ENCODE assay signal across 15 cellular contexts in the genomic region with DNA sequence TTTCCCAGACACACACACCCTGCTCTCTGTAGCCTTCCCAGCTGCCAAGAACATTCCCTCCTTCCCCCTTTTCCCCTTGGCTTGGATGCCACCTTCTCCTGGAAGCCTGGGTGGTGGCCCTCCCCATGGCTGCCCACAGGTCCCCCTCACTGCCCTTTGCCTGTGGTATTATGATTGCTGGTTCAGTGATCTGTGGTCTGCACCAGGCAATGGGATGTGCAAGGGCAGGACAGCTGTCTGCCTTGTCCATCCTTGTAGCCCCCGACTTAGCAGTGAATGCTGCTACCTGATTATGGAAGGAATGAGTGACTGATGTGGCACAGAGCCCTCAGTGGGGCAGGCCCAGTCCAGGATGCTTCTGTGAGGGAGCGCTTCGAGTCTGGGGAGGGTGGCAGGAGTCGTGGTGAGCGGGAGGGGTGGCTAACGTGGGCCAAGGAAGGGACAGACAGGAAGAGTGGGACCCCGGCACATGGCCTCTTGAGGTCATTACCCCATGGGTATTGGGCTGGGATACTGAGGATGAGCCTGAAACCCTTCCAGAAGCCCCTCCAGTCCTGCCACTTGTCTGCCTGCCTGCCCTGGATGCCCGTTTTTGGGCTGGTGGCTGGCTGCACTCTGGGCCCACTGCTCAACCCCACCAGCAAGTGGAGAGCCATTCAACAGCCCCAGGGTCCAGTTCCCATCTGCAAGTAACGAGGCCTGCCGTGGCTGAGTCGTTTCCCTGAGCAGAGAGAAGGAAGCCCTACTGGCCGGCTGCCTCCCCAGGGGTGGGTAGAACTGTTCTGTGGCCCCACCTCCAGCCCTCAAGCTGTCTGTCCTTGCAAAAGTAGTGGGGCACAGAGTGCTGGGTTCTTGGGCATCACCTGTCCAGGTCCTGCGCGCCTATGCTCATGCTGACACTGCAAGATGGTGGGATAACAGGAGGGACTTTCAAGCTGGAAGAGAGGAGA. TPM values are rescaled to one million over a fixed set of nuclear protein-coding genes. Genes with fewer than 3 reads are reported as not detected.
DNase-seq lines count a peak whose midpoint lies in the region; ATAC-seq, FAIRE-seq and TF ChIP-seq lines count a peak whose summit lies in the region.
"Had no signal": no experiment of that assay in that cellular context is flagged by ENCODE, and none has a peak within 500 bp of the region (broad histone marks: within the 10 kb centered on the region; RNA-seq: fewer than 3 reads in every experiment).

No MANE protein-coding gene starts in this region.

- no peak for ATAC-seq in activated naive CD4-positive, alpha-beta T cell treated with anti-CD3 and anti-CD28 coated beads, Interleukin-2, amount 50 U/mL, for 72 hours
- ATAC-seq in GM12878 = no peak
- ATAC-seq: GM23338 had no signal

- no peak for TF ChIP-seq EP300 in GM12878 (IDR thresholded peaks at IDR 0.05; ENCODE audit: borderline replicate concordance in 1 of 2, control insufficient read depth in 1 of 2, low read depth in 2 of 2, low read length in 2 of 2)
- TF ChIP-seq EP300 in tibial nerve (IDR thresholded peaks at IDR 0.05) = no peak

- H3K9me3 ChIP-seq in GM12878 (replicated peaks; ENCODE audit: control insufficient read depth, insufficient read depth, low read length) = no peaks in the 10 kb centered on the region
- H3K9me3 ChIP-seq in tibial nerve = no peaks in the 10 kb centered on the region
- H3K9me3 ChIP-seq: colonic mucosa, thyroid gland had no signal

- no peaks in the 10 kb centered on the region for H3K9me3 Mint-ChIP-seq in activated naive CD4-positive, alpha-beta T cell treated with anti-CD3 and anti-CD28 coated beads, Interleukin-2, amount 50 U/mL, for 72 hours
- H3K9me3 Mint-ChIP-seq in activated naive CD4-positive, alpha-beta T cell treated with anti-CD3 and anti-CD28 coated beads, Interleukin-2, amount 10 ng/mL, durations not matched to agents 7 days and 5 days = no peaks in the 10 kb centered on the region
- no peaks in the 10 kb centered on the region for H3K9me3 Mint-ChIP-seq in neural crest cell
- H3K9me3 Mint-ChIP-seq: GM23338 had no signal

- TF ChIP-seq POLR2A in GM12878 (IDR thresholded peaks at IDR 0.05; ENCODE audit: low read depth, low read length) = no peak
- no peak for TF ChIP-seq POLR2A in tibial nerve (IDR thresholded peaks at IDR 0.05)

- H3K36me3 Mint-ChIP-seq in activated naive CD4-positive, alpha-beta T cell treated with anti-CD3 and anti-CD28 coated beads, Interleukin-2, amount 50 U/mL, for 72 hours = no peaks in the 10 kb centered on the region
- H3K36me3 Mint-ChIP-seq in activated naive CD4-positive, alpha-beta T cell treated with anti-CD3 and anti-CD28 coated beads, Interleukin-2, amount 10 ng/mL, durations not matched to agents 7 days and 5 days = no peaks in the 10 kb centered on the region
- H3K36me3 Mint-ChIP-seq in neural crest cell (ENCODE audit: low read depth) = no peaks in the 10 kb centered on the region

- POLR2A ChIA-PET in GM12878 (lab: Charles Lee) = no interaction called here

- H3K4me1 ChIP-seq in GM12878 (ENCODE audit: control insufficient read depth, insufficient read depth, low read length) = peaks cover 22% of the 10 kb centered on the region
- peaks cover 0 to 100% (median 91%) of the 10 kb centered on the region in 4 donors for H3K4me1 ChIP-seq in tibial nerve

- 68% methylated on average over 14 of the region's 14 CpGs for WGBS in GM12878 (ENCODE audit: insufficient coverage, insufficient replicate concordance, low lambda C conversion rate, missing lambda C conversion rate)
- 59 to 60% methylated on average over 12 to 14 of the region's 14 CpGs for WGBS in tibial nerve, 2 donors

- BruUV-seq in GM12878 (replicated peaks; lab: Mats Ljungman, UMichigan) = no TSS peak

- H3K79me2 ChIP-seq in GM12878 (ENCODE audit: control insufficient read depth, insufficient read depth, low read length) = no peaks in the 10 kb centered on the region

- H4K20me1 ChIP-seq in GM12878 (ENCODE audit: control insufficient read depth, insufficient read depth) = no peaks in the 10 kb centered on the region

- peaks cover 3% of the 10 kb centered on the region for H3K4me1 Mint-ChIP-seq in activated naive CD4-positive, alpha-beta T cell treated with anti-CD3 and anti-CD28 coated beads, Interleukin-2, amount 10 ng/mL, durations not matched to agents 7 days and 5 days
- H3K4me1 Mint-ChIP-seq in neural crest cell = peaks cover 78% of the 10 kb centered on the region

- no peaks in the 10 kb centered on the region; a peak in 1 of 4 replicates for H3K27me3 ChIP-seq in GM12878 (replicated peaks in 1 of 2; ENCODE audit: control insufficient read depth in 2 of 2, insufficient read depth in 2 of 2, low read length in 1 of 2)
- H3K27me3 ChIP-seq in tibial nerve = no peaks in the 10 kb centered on the region
- H3K27me3 ChIP-seq: colonic mucosa, thyroid gland had no signal

- H3K27me3 Mint-ChIP-seq in activated naive CD4-positive, alpha-beta T cell treated with anti-CD3 and anti-CD28 coated beads, Interleukin-2, amount 10 ng/mL, durations not matched to agents 7 days and 5 days = peaks cover 5% of the 10 kb centered on the region
- no peaks in the 10 kb centered on the region for H3K27me3 Mint-ChIP-seq in neural crest cell (ENCODE audit: low read depth)

- peak overlapping the region; percentile 62 to 70 for H3K27ac Mint-ChIP-seq in activated naive CD4-positive, alpha-beta T cell treated with anti-CD3 and anti-CD28 coated beads, Interleukin-2, amount 50 U/mL, for 72 hours
- H3K27ac Mint-ChIP-seq in activated naive CD4-positive, alpha-beta T cell treated with anti-CD3 and anti-CD28 coated beads, Interleukin-2, amount 10 ng/mL, durations not matched to agents 7 days and 5 days = no peak overlapping the region
- H3K27ac Mint-ChIP-seq in neural crest cell (ENCODE audit: unreplicated experiment) = peak overlapping the region; percentile 43
- H3K27ac Mint-ChIP-seq: GM23338 had no signal

- FAIRE-seq in GM12878 (lab: Jason Lieb, UNC) = peak; percentile 41

- SMC1A ChIA-PET in GM12878 (lab: Charles Lee; ENCODE audit: uncharacterized antibody, unreplicated experiment) = interaction anchor here (0.8 to 1.5 kb wide), 5 partner anchors 10 to 62 kb away, joined by 3 to 4 read pairs (median 3); no protein-coding TSS in a partner anchor

- intact Hi-C loops in GM12878 (cut with micrococcal nuclease; ENCODE audit: unreplicated experiment) = no loop called here

- DNase-seq in activated naive CD4-positive, alpha-beta T cell treated with anti-CD3 and anti-CD28 coated beads, Interleukin-2, amount 50 U/mL, for 72 hours (ENCODE audit: low spot score in 2 of 2) = no peak
- no peak for DNase-seq in activated naive CD4-positive, alpha-beta T cell treated with anti-CD3 and anti-CD28 coated beads, Interleukin-2, amount 10 ng/mL, durations not matched to agents 7 days and 5 days
- DNase-seq in GM12878 (ENCODE audit: low read depth, low spot score) = no peak
- no peak for DNase-seq in neural crest cell (ENCODE audit: low read depth, low spot score)
- DNase-seq in tibial nerve (ENCODE audit: low spot score in 2 of 2) = no peak
- no peak for DNase-seq in NCI-H2107 (lab: John Stamatoyannopoulos, UW)
- no peak for DNase-seq in SKM-1 (lab: John Stamatoyannopoulos, UW; ENCODE audit: unreplicated experiment)
- no peak for DNase-seq in GM19240 (ENCODE audit: insufficient read length, low spot score)
- DNase-seq: activated CD4-positive, alpha-beta T cell treated with anti-CD3 and anti-CD28 coated beads, Interleukin-2, amount 50 U/mL, for 48 hours; activated gamma-delta T cell treated with Interleukin-2 at 50 U/mL for 16 hours; colonic mucosa; MV-4-11; thyroid gland had no signal

- H3K4me3 ChIP-seq in GM12878 (no peak overlapping the region), tibial nerve (no peak overlapping the region)
- H3K4me3 ChIP-seq: colonic mucosa, GM23338, PC-9, thyroid gland had no signal

- no peak overlapping the region for H3K4me2 ChIP-seq in GM12878 (ENCODE audit: control insufficient read depth, insufficient read depth)
- H3K4me2 ChIP-seq: GM23338 had no signal

- RAD21 ChIA-PET in GM12878 (lab: Charles Lee; ENCODE audit: unreplicated experiment) = interaction anchor here (1.6 kb wide), 1 partner anchor 23 kb away, joined by 4 read pairs; no protein-coding TSS in a partner anchor

- no peak for TF ChIP-seq RAD21 in GM12878 (IDR thresholded peaks at IDR 0.05; ENCODE audit: insufficient read depth, low read depth, low read length)

- H3K36me3 ChIP-seq in GM12878 (ENCODE audit: control insufficient read depth in 2 of 2, insufficient read depth in 2 of 2, low read length in 1 of 2) (no peaks in the 10 kb centered on the region), tibial nerve (no peaks in the 10 kb centered on the region)
- H3K36me3 ChIP-seq: colonic mucosa, thyroid gland had no signal

- no peak overlapping the region for H3K4me3 Mint-ChIP-seq in activated naive CD4-positive, alpha-beta T cell treated with anti-CD3 and anti-CD28 coated beads, Interleukin-2, amount 10 ng/mL, durations not matched to agents 7 days and 5 days
- H3K4me3 Mint-ChIP-seq in neural crest cell = no peak overlapping the region
- H3K4me3 Mint-ChIP-seq: GM23338 had no signal

- H3K27ac ChIP-seq in GM12878 (ENCODE audit: control insufficient read depth, insufficient read depth) = no peak overlapping the region
- H3K27ac ChIP-seq in tibial nerve = peak overlapping the region; percentile 48 to 99 (median 82)
- H3K27ac ChIP-seq: colonic mucosa, PC-9, thyroid gland had no signal

- TF ChIP-seq CTCF in GM12878 (IDR thresholded peaks at IDR 0.05 in 2 of 3, conservative IDR thresholded peaks at IDR 0.05 in 1 of 3; ENCODE audit: control insufficient read depth in 2 of 3, extremely low read depth in 1 of 3, insufficient read depth in 1 of 3, low read depth in 3 of 3, low read length in 3 of 3) (no peak), neural crest cell (conservative IDR thresholded peaks at IDR 0.05) (no peak), tibial nerve (IDR thresholded peaks at IDR 0.05) (no peak)

- CTCF ChIA-PET in activated naive CD4-positive, alpha-beta T cell treated with anti-CD3 and anti-CD28 coated beads, Interleukin-2, amount 10 ng/mL, durations not matched to agents 7 days and 5 days (lab: Charles Lee) = interaction anchor here (1.5 to 3.2 kb wide), 2 partner anchors 10 to 76 kb away, joined by 5 to 15 read pairs; no protein-coding TSS in a partner anchor
- CTCF ChIA-PET in GM12878 (lab: Yijun Ruan, JAX) = interaction anchor here (0.5 to 2.7 kb wide), 6 partner anchors 10 to 77 kb away, joined by 3 to 11 read pairs (median 6); no protein-coding TSS in a partner anchor

- no peak overlapping the region for H2AFZ ChIP-seq in GM12878 (ENCODE audit: control insufficient read depth, low read depth, low read length)
- H2AFZ ChIP-seq: GM23338, PC-9 had no signal

- H3K9ac ChIP-seq in GM12878 (ENCODE audit: control insufficient read depth, insufficient read depth, low read length) = no peak overlapping the region

- in situ Hi-C loops in GM12878 (cut with MboI) = no loop called here

RNA-seq across cellular contexts. Expression of a gene that starts 8.8 kb away (rescaled TPM):
- total RNA-seq in activated naive CD4-positive, alpha-beta T cell treated with anti-CD3 and anti-CD28 coated beads, Interleukin-2, amount 50 U/mL, for 72 hours = under 1 TPM; 0.16 to 0.88 TPM
- total RNA-seq in GM12878 (2013; cell fraction: nucleolus; rRNA removed) = 0.81 and 1.5 TPM in 2 replicates
- total RNA-seq in GM12878 (2014; rRNA removed) (0.11 and 0.16 TPM in 2 replicates), GM12878 (2014; rRNA removed; fragmentation: Illumina TruSeq; extraction: Trizol) (0.04 and 0.05 TPM in 2 replicates), GM12878 (2021) (0.13 and 0.15 TPM in 2 replicates), neural crest cell (24.5 and 25.8 TPM in 2 replicates), tibial nerve (10 to 100 TPM; 41.2 to 56.4 (median 47.4) TPM)
- 0.03 TPM for polyA plus RNA-seq in GM12878 (2011; ENCODE audit: low read depth)
- polyA plus RNA-seq in GM12878 (2011; rRNA removed) (0.36 and 0.50 TPM in 2 replicates), GM12878 (2014; fragmentation: Illumina TruSeq; extraction: Trizol) (0.03 TPM in 1 of 2 replicates, not detected in the other), GM12878 (2014; fragmentation: Nextera tagmentation; extraction: Ambion mirVana) (under 1 TPM in 1 of 2 experiments, not detected in 1; 0.04 TPM), GM12878 (2014; rRNA removed) (0.06 TPM in 2 replicates), GM12878 (2016; fragmentation: Nextera tagmentation; extraction: Ambion mirVana) (under 1 TPM in 1 of 2 experiments, not detected in 1; 0.04 TPM)
- polyA plus RNA-seq in GM12878 (2011; cell fraction: cytosol; rRNA removed) = 0.50 and 0.57 TPM in 2 replicates
- polyA plus RNA-seq in GM12878 (2011; cell fraction: nucleus; rRNA removed) = 0.53 and 0.60 TPM in 2 replicates
- 0.03 and 0.04 TPM in 2 replicates for polyA plus RNA-seq in GM12878 (2012)
- polyA minus RNA-seq in GM12878 (2011; rRNA and poly(A)+ RNA removed) = 0.98 and 1.1 TPM in 2 replicates
- 0.27 and 0.42 TPM in 2 replicates for polyA minus RNA-seq in GM12878 (2011; cell fraction: cytosol; rRNA and poly(A)+ RNA removed)
- polyA minus RNA-seq in GM12878 (2011; cell fraction: nucleus; rRNA and poly(A)+ RNA removed) = 0.36 and 0.48 TPM in 2 replicates

Comparison
In these comparisons a context has a peak if more than half of its experiments do, and no peak if none do; other contexts are left out.
1. RNA of a gene that starts 8.8 kb away (total RNA-seq): 41.2 to 56.4 TPM in tibial nerve and 24.5 to 25.8 TPM in neural crest cell; 0.16 to 0.88 TPM in activated naive CD4-positive, alpha-beta T cell treated with anti-CD3 and anti-CD28 coated beads, Interleukin-2, amount 50 U/mL, for 72 hours and 0.04 to 1.5 TPM in GM12878; every median in the first group is over 10 times any median in the second.